Comparison of ENCODE assay signal across 16 cellular contexts in the genomic region with DNA sequence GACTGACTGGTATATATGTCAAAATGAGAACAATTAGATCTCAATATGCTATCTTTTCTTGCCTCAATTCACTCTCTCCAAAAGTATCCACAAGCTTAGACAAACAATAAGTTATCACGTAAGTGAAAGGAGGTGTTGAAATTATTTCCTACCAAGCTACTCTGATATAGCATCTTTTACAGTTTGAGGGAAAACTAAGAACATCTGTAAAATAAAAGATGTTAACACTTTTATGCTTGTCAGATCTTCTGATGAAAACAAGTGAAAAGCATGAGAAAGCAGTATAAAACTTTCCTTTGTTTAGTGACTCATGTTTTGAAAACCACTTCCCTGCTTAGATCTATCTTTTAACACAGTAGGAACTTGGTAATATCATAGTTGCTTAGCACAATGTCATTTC. TPM values are rescaled to one million over a fixed set of nuclear protein-coding genes. Genes with fewer than 3 reads are reported as not detected.
A peak's percentile ranks its signal among the peaks of the same experiment; 100 is the strongest.
DNase-seq lines count a peak whose midpoint lies in the region; ATAC-seq, FAIRE-seq and TF ChIP-seq lines count a peak whose summit lies in the region.
"Had no signal": no experiment of that assay in that cellular context is flagged by ENCODE, and none has a peak within 500 bp of the region (broad histone marks: within the 10 kb centered on the region; RNA-seq: fewer than 3 reads in every experiment).

No MANE protein-coding gene starts in this region.

- no peaks in the 10 kb centered on the region for H3K9me3 ChIP-seq in OCI-LY1 (ENCODE audit: low read length)
- H3K9me3 ChIP-seq in endothelial cell of umbilical vein (replicated peaks; ENCODE audit: control insufficient read depth, insufficient read depth, low read length) = no peaks in the 10 kb centered on the region
- H3K9me3 ChIP-seq: colonic mucosa, spleen had no signal

- H2AFZ ChIP-seq in OCI-LY1 (ENCODE audit: low read length) (no peak overlapping the region), endothelial cell of umbilical vein (ENCODE audit: low read depth, low read length) (no peak overlapping the region)

- POLR2A ChIA-PET in endothelial cell of umbilical vein (lab: Charles Lee) = no interaction called here

- H3K9ac ChIP-seq in OCI-LY1 (ENCODE audit: low read length) (no peak overlapping the region), endothelial cell of umbilical vein (replicated peaks; ENCODE audit: extremely low read depth, insufficient read depth, low read length) (no peak overlapping the region)

- no peaks in the 10 kb centered on the region for H3K9me2 ChIP-seq in OCI-LY1 (ENCODE audit: low read depth, low read length)

- H4K20me1 ChIP-seq in OCI-LY1 (ENCODE audit: insufficient read depth, low read length) (no peaks in the 10 kb centered on the region), endothelial cell of umbilical vein (replicated peaks; ENCODE audit: control insufficient read depth, extremely low read depth, insufficient read depth, low read length) (no peaks in the 10 kb centered on the region)

- no peaks in the 10 kb centered on the region for H3K79me2 ChIP-seq in OCI-LY1 (ENCODE audit: insufficient read depth, low read length)
- no peaks in the 10 kb centered on the region for H3K79me2 ChIP-seq in endothelial cell of umbilical vein (ENCODE audit: control insufficient read depth, insufficient read depth, low read length)

- BruUV-seq in endothelial cell of umbilical vein (replicated peaks; lab: Mats Ljungman, UMichigan) = no TSS peak

- DNase-seq in activated CD4-positive, alpha-beta T cell treated with anti-CD3 and anti-CD28 coated beads, Interleukin-2, amount 10 ng/mL, durations not matched to agents 24 days and 14 days = no peak
- DNase-seq in activated CD4-positive, alpha-beta T cell treated with anti-CD3 and anti-CD28 coated beads, Interleukin-2, amount 50 U/mL, for 1 hour = no peak
- peak; percentile 58 for DNase-seq in endothelial cell of umbilical vein (ENCODE audit: low read depth, low spot score)
- DNase-seq in renal cortical epithelial cell (ENCODE audit: low read depth) = peak; percentile 65
- DNase-seq in omental fat pad (ENCODE audit: low spot score) = no peak
- no peak for DNase-seq in retina
- DNase-seq: activated CD4-positive, alpha-beta T cell treated with anti-CD3 and anti-CD28 coated beads, Interleukin-2, amount 50 U/mL, for 4 hours; activated gamma-delta T cell treated with Interleukin-2 at 50 U/mL for 16 hours; colonic mucosa; left colon; NCI-H2081; spleen; T-cell had no signal

- FAIRE-seq in endothelial cell of umbilical vein (lab: Jason Lieb, UNC) = peak; percentile 78

- CTCF ChIA-PET in endothelial cell of umbilical vein (lab: Charles Lee) = interaction anchor here (1.0 to 1.2 kb wide), 3 partner anchors 8 to 294 kb away, joined by 3 to 6 read pairs (median 4); no protein-coding TSS in a partner anchor

- H3K9me1 ChIP-seq in endothelial cell of umbilical vein (replicated peaks; ENCODE audit: control insufficient read depth, extremely low read depth, insufficient read depth, low read length) = no peaks in the 10 kb centered on the region

- no peaks in the 10 kb centered on the region for H3K9me3 Mint-ChIP-seq in activated CD4-positive, alpha-beta T cell treated with anti-CD3 and anti-CD28 coated beads, Interleukin-2, amount 10 ng/mL, durations not matched to agents 24 days and 14 days
- H3K9me3 Mint-ChIP-seq: neural crest cell, T-cell had no signal

- peak overlapping the region; percentile 16; the same call in 1 of the 2 replicates for H3K4me2 ChIP-seq in OCI-LY1 (ENCODE audit: low read length)
- H3K4me2 ChIP-seq in endothelial cell of umbilical vein (ENCODE audit: insufficient read depth, low read length) = no peak overlapping the region

- no peak overlapping the region for H3K4me3 Mint-ChIP-seq in activated CD4-positive, alpha-beta T cell treated with anti-CD3 and anti-CD28 coated beads, Interleukin-2, amount 10 ng/mL, durations not matched to agents 24 days and 14 days
- H3K4me3 Mint-ChIP-seq: neural crest cell, T-cell had no signal

- intact Hi-C loops in activated CD4-positive, alpha-beta T cell treated with anti-CD3 and anti-CD28 coated beads, Interleukin-2, amount 10 ng/mL, durations not matched to agents 24 days and 14 days (cut with micrococcal nuclease) = loop anchor here (5.0 kb wide), 1 partner anchor 56 kb away; no protein-coding TSS in a partner anchor
- intact Hi-C loops in endothelial cell of umbilical vein (cut with micrococcal nuclease) = no loop called here

- peak overlapping the region; percentile 9 for H3K27ac Mint-ChIP-seq in activated CD4-positive, alpha-beta T cell treated with anti-CD3 and anti-CD28 coated beads, Interleukin-2, amount 10 ng/mL, durations not matched to agents 24 days and 14 days
- H3K27ac Mint-ChIP-seq: T-cell had no signal

- H3F3A ChIP-seq in OCI-LY1 (ENCODE audit: insufficient read depth, low read length) = no peaks in the 10 kb centered on the region

- H3K36me3 ChIP-seq in OCI-LY1 (ENCODE audit: insufficient read depth, low read length) (no peaks in the 10 kb centered on the region), endothelial cell of umbilical vein (ENCODE audit: control insufficient read depth in 2 of 2, extremely low read depth in 1 of 2, insufficient read depth in 2 of 2, low read length in 2 of 2) (no peaks in the 10 kb centered on the region)
- H3K36me3 ChIP-seq: colonic mucosa had no signal

- ATAC-seq in omental fat pad (ENCODE audit: low FRiP score) = no peak
- no peak for ATAC-seq in GM21423 (IDR thresholded peaks at IDR 0.05; ENCODE audit: unreplicated experiment)
- ATAC-seq: left colon, T-cell had no signal

- TF ChIP-seq CTCF in OCI-LY1 (IDR thresholded peaks at IDR 0.05; ENCODE audit: low read length) = no peak
- no peak for TF ChIP-seq CTCF in endothelial cell of umbilical vein (IDR thresholded peaks at IDR 0.05; ENCODE audit: extremely low read depth in 1 of 2, insufficient read depth in 1 of 2, low read depth in 1 of 2, low read length in 2 of 2)
- no peak for TF ChIP-seq CTCF in omental fat pad (IDR thresholded peaks at IDR 0.05)

- peaks cover 9% of the 10 kb centered on the region for H3K4me1 Mint-ChIP-seq in activated CD4-positive, alpha-beta T cell treated with anti-CD3 and anti-CD28 coated beads, Interleukin-2, amount 10 ng/mL, durations not matched to agents 24 days and 14 days
- H3K4me1 Mint-ChIP-seq: neural crest cell had no signal

- no peaks in the 10 kb centered on the region for H3K27me3 Mint-ChIP-seq in activated CD4-positive, alpha-beta T cell treated with anti-CD3 and anti-CD28 coated beads, Interleukin-2, amount 10 ng/mL, durations not matched to agents 24 days and 14 days
- H3K27me3 Mint-ChIP-seq: T-cell had no signal

- no peak for TF ChIP-seq POLR2A in endothelial cell of umbilical vein (IDR thresholded peaks at IDR 0.05; ENCODE audit: low read depth, low read length)

- no peak overlapping the region for H3K4me3 ChIP-seq in OCI-LY1 (ENCODE audit: low read depth, low read length, poor library complexity, severe bottlenecking)
- H3K4me3 ChIP-seq in endothelial cell of umbilical vein (replicated peaks in 1 of 3; ENCODE audit: insufficient read depth in 1 of 3, low read depth in 1 of 3, low read length in 3 of 3) = no peak overlapping the region
- H3K4me3 ChIP-seq: colonic mucosa, spleen had no signal

- peaks cover 3% of the 10 kb centered on the region for H3K36me3 Mint-ChIP-seq in activated CD4-positive, alpha-beta T cell treated with anti-CD3 and anti-CD28 coated beads, Interleukin-2, amount 10 ng/mL, durations not matched to agents 24 days and 14 days (ENCODE audit: low read depth)

- H3K27me3 ChIP-seq in OCI-LY1 (ENCODE audit: insufficient read depth, low read length) = no peaks in the 10 kb centered on the region
- H3K27me3 ChIP-seq in endothelial cell of umbilical vein (ENCODE audit: control insufficient read depth in 2 of 2, insufficient read depth in 2 of 2, low read length in 2 of 2) = no peaks in the 10 kb centered on the region
- H3K27me3 ChIP-seq: colonic mucosa, spleen had no signal

- H3K27ac ChIP-seq in OCI-LY1 (ENCODE audit: low read depth, low read length, poor library complexity, severe bottlenecking) (peak overlapping the region; percentile 66), endothelial cell of umbilical vein (ENCODE audit: insufficient read depth, low read depth, low read length) (no peak overlapping the region)
- H3K27ac ChIP-seq: colonic mucosa, spleen had no signal

- dilution Hi-C loops in endothelial cell of umbilical vein (cut with MboI; ENCODE audit: extremely low pct_ligation_motif_present, low sequenced_read_pairs) = no loop called here

- H3K4me1 ChIP-seq in OCI-LY1 (ENCODE audit: insufficient read depth, low read length, severe bottlenecking) = peaks cover 20% of the 10 kb centered on the region
- H3K4me1 ChIP-seq in endothelial cell of umbilical vein (ENCODE audit: control insufficient read depth, extremely low read depth, insufficient read depth, low read length) = no peaks in the 10 kb centered on the region
- H3K4me1 ChIP-seq: colonic mucosa, spleen had no signal

TF ChIP-seq in endothelial cell of umbilical vein, 7 proteins besides CTCF, POLR2A, EP300 and RAD21:
- TF ChIP-seq FOS (IDR thresholded peaks at IDR 0.05; ENCODE audit: borderline replicate concordance, insufficient read depth, low read length) (peak; percentile 44), GATA2 (IDR thresholded peaks at IDR 0.05; ENCODE audit: insufficient read depth, insufficient read length, low read depth, low read length) (no peak)

RNA-seq across cellular contexts. Expression of a gene that starts 8.4 kb away (rescaled TPM):
- total RNA-seq in activated CD4-positive, alpha-beta T cell treated with anti-CD3 and anti-CD28 coated beads, Interleukin-2, amount 10 ng/mL, durations not matched to agents 24 days and 14 days = not detected in 2 replicates
- total RNA-seq in endothelial cell of umbilical vein (not detected in 2 replicates), renal cortical epithelial cell (not detected in 2 replicates), omental fat pad (10 to 100 TPM in 1 of 4 donors, 1 to 10 TPM in 1, not detected in 2; 3.4 to 25.1 TPM)
- not detected in 2 replicates for polyA plus RNA-seq in endothelial cell of umbilical vein
- polyA plus RNA-seq in endothelial cell of umbilical vein (2011; cell fraction: cytosol; rRNA removed) = 0.01 TPM in 1 of 2 replicates, not detected in the other
- not detected in 2 replicates for polyA plus RNA-seq in endothelial cell of umbilical vein (2011; cell fraction: nucleus; rRNA removed)
- polyA plus RNA-seq in endothelial cell of umbilical vein (2012) = 0.27 and 0.29 TPM in 2 replicates
- polyA minus RNA-seq in endothelial cell of umbilical vein = not detected in 2 replicates
- not detected for polyA minus RNA-seq in endothelial cell of umbilical vein (2011; cell fraction: cytosol; rRNA and poly(A)+ RNA removed)
- not detected in 2 replicates for polyA minus RNA-seq in endothelial cell of umbilical vein (2011; cell fraction: nucleus; rRNA and poly(A)+ RNA removed)
- total RNA-seq: spleen, T-cell had no signal
- polyA plus RNA-seq: spleen had no signal

Comparison
In these comparisons a context has a peak if more than half of its experiments do, and no peak if none do; other contexts are left out.
1. DNase-seq: peak in endothelial cell of umbilical vein (single experiment) and renal cortical epithelial cell (single experiment); none in activated CD4-positive, alpha-beta T cell treated with anti-CD3 and anti-CD28 coated beads, Interleukin-2, amount 10 ng/mL, durations not matched to agents 24 days and 14 days (single experiment), activated CD4-positive, alpha-beta T cell treated with anti-CD3 and anti-CD28 coated beads, Interleukin-2, amount 50 U/mL, for 1 hour (single experiment), omental fat pad (single experiment) and retina (single experiment).